Comparison of ENCODE assay signal across 8 cellular contexts in the genomic region with DNA sequence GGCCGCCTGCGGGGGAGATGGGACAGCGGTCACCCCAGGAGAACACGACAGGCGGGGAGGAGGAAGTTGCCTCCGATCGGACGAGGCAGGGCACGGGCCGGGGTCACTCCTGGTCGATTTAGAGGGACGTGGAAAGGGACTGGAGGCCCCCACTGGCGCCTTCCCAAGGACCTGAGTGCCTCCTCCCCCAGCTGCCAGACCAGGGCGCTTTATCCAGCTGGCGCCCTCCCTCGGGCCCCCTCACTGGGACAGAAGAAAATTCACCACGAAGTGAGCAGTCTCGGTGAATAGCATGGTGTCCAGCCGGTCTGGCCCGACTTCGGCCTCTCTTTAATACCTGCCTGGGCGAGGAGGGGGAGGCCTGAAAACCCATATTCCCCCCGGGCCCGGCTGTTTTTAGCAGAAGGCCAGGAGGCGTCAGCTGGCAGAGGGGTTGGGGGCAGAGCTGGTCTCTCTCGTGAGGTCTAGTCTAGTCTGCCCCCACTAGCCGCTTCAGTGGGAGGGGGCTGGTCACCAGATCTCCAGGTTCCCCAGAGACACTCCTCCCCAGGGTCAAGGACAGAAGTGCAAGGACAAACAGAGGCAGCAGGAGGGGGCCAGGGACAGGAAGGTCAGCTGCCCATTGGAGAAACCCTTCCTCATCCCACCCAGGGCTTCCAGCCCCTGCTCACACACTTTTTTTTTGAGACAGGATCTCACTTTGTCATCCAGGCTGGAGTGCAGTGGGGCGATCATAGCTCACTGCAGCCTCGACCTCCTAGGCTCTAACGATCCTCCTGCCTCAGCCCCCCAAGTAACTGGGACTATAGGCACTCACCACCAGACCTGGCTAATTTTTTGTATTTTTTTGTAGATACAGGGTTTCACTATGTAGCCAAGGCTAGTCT.
A peak's percentile ranks its signal among the peaks of the same experiment; 100 is the strongest.
DNase-seq lines count a peak whose midpoint lies in the region; ATAC-seq and FAIRE-seq lines count a peak whose summit lies in the region.

No MANE protein-coding gene starts in this region.

- H3K27me3 Mint-ChIP-seq in activated naive CD8-positive, alpha-beta T cell treated with anti-CD3 and anti-CD28 coated beads, Interleukin-2, amount 50 U/mL, for 24 hours: no peaks in the 10 kb centered on the region

- H3K4me3 Mint-ChIP-seq in activated naive CD8-positive, alpha-beta T cell treated with anti-CD3 and anti-CD28 coated beads, Interleukin-2, amount 50 U/mL, for 24 hours: peak overlapping the region; percentile 80

- H3K4me1 Mint-ChIP-seq in activated naive CD8-positive, alpha-beta T cell treated with anti-CD3 and anti-CD28 coated beads, Interleukin-2, amount 50 U/mL, for 24 hours: peaks cover 34% of the 10 kb centered on the region

- no peaks in the 10 kb centered on the region for H3K36me3 ChIP-seq in rectal smooth muscle tissue (ENCODE audit: control insufficient read depth, insufficient read depth, low read length)

- no peaks in the 10 kb centered on the region for H3K27me3 ChIP-seq in rectal smooth muscle tissue (ENCODE audit: control insufficient read depth, insufficient read depth, low read length)

- no peaks in the 10 kb centered on the region for H3K36me3 Mint-ChIP-seq in activated naive CD8-positive, alpha-beta T cell treated with anti-CD3 and anti-CD28 coated beads, Interleukin-2, amount 50 U/mL, for 24 hours (ENCODE audit: low read depth)

- no peak for FAIRE-seq in HTR-8/SVneo (lab: Jason Lieb, UNC)

- peaks cover 3% of the 10 kb centered on the region for H3K4me1 ChIP-seq in rectal smooth muscle tissue (ENCODE audit: control insufficient read depth, insufficient read depth, low read length)

- H3K27ac ChIP-seq in rectal smooth muscle tissue (ENCODE audit: low read depth, low read length): peak overlapping the region; percentile 87

- H3K27ac Mint-ChIP-seq in activated naive CD8-positive, alpha-beta T cell treated with anti-CD3 and anti-CD28 coated beads, Interleukin-2, amount 50 U/mL, for 24 hours: no peak overlapping the region

- peak; percentile 45 for DNase-seq in NCI-H146 (lab: John Stamatoyannopoulos, UW)
- DNase-seq in NCI-H146 treated with DMSO at 0.1 percent for 48 hours (lab: John Stamatoyannopoulos, UW; ENCODE audit: unreplicated experiment): no peak
- DNase-seq in HTR-8/SVneo (ENCODE audit: insufficient read length, low spot score): peak; percentile 45
- peak; percentile 17 for DNase-seq in activated naive CD8-positive, alpha-beta T cell treated with anti-CD3 and anti-CD28 coated beads, Interleukin-2, amount 50 U/mL, for 24 hours
- peak; percentile 65 for DNase-seq in hepatic stellate cell (ENCODE audit: low spot score)

- ATAC-seq in activated naive CD8-positive, alpha-beta T cell treated with anti-CD3 and anti-CD28 coated beads, Interleukin-2, amount 50 U/mL, for 24 hours: peak; percentile 2
- ATAC-seq in HG03175 (IDR thresholded peaks at IDR 0.05; ENCODE audit: unreplicated experiment) (no peak), GM18867 (IDR thresholded peaks at IDR 0.05; ENCODE audit: unreplicated experiment) (no peak)

- peak overlapping the region; percentile 36 for H3K9ac ChIP-seq in rectal smooth muscle tissue (ENCODE audit: low read length)

- peak overlapping the region; percentile 75 for H3K4me3 ChIP-seq in rectal smooth muscle tissue (ENCODE audit: low read length)

- no peaks in the 10 kb centered on the region for H3K9me3 Mint-ChIP-seq in activated naive CD8-positive, alpha-beta T cell treated with anti-CD3 and anti-CD28 coated beads, Interleukin-2, amount 50 U/mL, for 24 hours
